In genomic region chr3:98980915-98981596, GRCh38 we compare ENCODE assay signal across 1 cellular context.
TF ChIP-seq lines count a peak whose summit lies in the region.

No MANE protein-coding gene starts in this region.

TF ChIP-seq in GM12878, 131 proteins besides CTCF, POLR2A, EP300 and RAD21 (continued from another document and continues in another):
- TF ChIP-seq NKRF (conservative IDR thresholded peaks at IDR 0.05): no peak
- TF ChIP-seq KAT2A (conservative IDR thresholded peaks at IDR 0.05; ENCODE audit: control insufficient read depth, low read depth, low read length): no peak
- TF ChIP-seq SPI1 (IDR thresholded peaks at IDR 0.05; ENCODE audit: borderline replicate concordance, insufficient read depth, low read depth, low read length): no peak
- TF ChIP-seq STAT3 (IDR thresholded peaks at IDR 0.05; ENCODE audit: low read depth, low read length): no peak
- TF ChIP-seq TAF1 (IDR thresholded peaks at IDR 0.05; ENCODE audit: borderline replicate concordance, low read depth, low read length): no peak
- 0 out of 2 replicates have a peak, but pooled peaks have one; percentile 50 for TF ChIP-seq TCF12 (IDR thresholded peaks at IDR 0.05; ENCODE audit: low read depth, low read length)
- TF ChIP-seq IRF5 (IDR thresholded peaks at IDR 0.05; ENCODE audit: borderline replicate concordance): no peak
- TF ChIP-seq FOXK2 (IDR thresholded peaks at IDR 0.05): no peak
- no peak for TF ChIP-seq WRNIP1 (IDR thresholded peaks at IDR 0.05; ENCODE audit: borderline replicate concordance, low read depth, low read length)
- no peak for TF ChIP-seq E2F8 (IDR thresholded peaks at IDR 0.05; ENCODE audit: low read depth, partially characterized antibody)
- 0 out of 2 replicates have a peak, but pooled peaks have one; percentile 37 for TF ChIP-seq SMARCA5 (IDR thresholded peaks at IDR 0.05)
- TF ChIP-seq SREBF2 (IDR thresholded peaks at IDR 0.05; ENCODE audit: low read length): no peak
- peak; percentile 53 for TF ChIP-seq IRF4 (IDR thresholded peaks at IDR 0.05; ENCODE audit: low read depth, low read length)
- TF ChIP-seq NFYA (IDR thresholded peaks at IDR 0.05; ENCODE audit: borderline replicate concordance, low read depth, low read length): no peak
- 0 out of 2 replicates have a peak, but pooled peaks have one; percentile 49 for TF ChIP-seq CBFB (IDR thresholded peaks at IDR 0.05; ENCODE audit: low read depth)
- no peak for TF ChIP-seq ELK1 (IDR thresholded peaks at IDR 0.05; ENCODE audit: low read depth, low read length)
- peak; percentile 73; the same call in 1 of the 2 replicates for TF ChIP-seq ZNF24 (IDR thresholded peaks at IDR 0.05)
- peak; percentile 44; the same call in 1 of the 2 replicates for TF ChIP-seq CREM (IDR thresholded peaks at IDR 0.05; ENCODE audit: low read depth)
- TF ChIP-seq REST (IDR thresholded peaks at IDR 0.05; ENCODE audit: low read depth, low read length): no peak
- TF ChIP-seq ZBTB4 (CRISPR knock-in tag; IDR thresholded peaks at IDR 0.05): no peak
- TF ChIP-seq CEBPZ (IDR thresholded peaks at IDR 0.05; ENCODE audit: low read depth, low read length): no peak
- TF ChIP-seq SMAD1 (IDR thresholded peaks at IDR 0.05; ENCODE audit: low read depth, partially characterized antibody): no peak
- no peak; the same call in 1 of the 2 replicates for TF ChIP-seq BACH1 (IDR thresholded peaks at IDR 0.05; ENCODE audit: borderline replicate concordance)
- no peak for TF ChIP-seq ZNF622 (IDR thresholded peaks at IDR 0.05)
- no peak for TF ChIP-seq LARP7 (IDR thresholded peaks at IDR 0.05)
- no peak for TF ChIP-seq ZNF687 (IDR thresholded peaks at IDR 0.05)
- no peak for TF ChIP-seq MXI1 (IDR thresholded peaks at IDR 0.05; ENCODE audit: low read depth, low read length)
- peak; percentile 70 for TF ChIP-seq SKIL (IDR thresholded peaks at IDR 0.05; ENCODE audit: low read depth, poor library complexity, severe bottlenecking)
